Comparison of ENCODE assay signal across 19 cellular contexts in genomic region chr11:128937480-128937879, GRCh38. TPM values are rescaled to one million over a fixed set of nuclear protein-coding genes. Genes with fewer than 3 reads are reported as not detected.
DNase-seq lines count a peak whose midpoint lies in the region; TF ChIP-seq lines count a peak whose summit lies in the region.
"Had no signal": no experiment of that assay in that cellular context is flagged by ENCODE, and none has a peak within 500 bp of the region (broad histone marks: within the 10 kb centered on the region; RNA-seq: fewer than 3 reads in every experiment).

No MANE protein-coding gene starts in this region.

- H3K9me3 ChIP-seq in cardiac muscle cell (ENCODE audit: low read depth) (no peaks in the 10 kb centered on the region), left ventricle myocardium inferior (replicated peaks) (no peaks in the 10 kb centered on the region), sigmoid colon (no peaks in the 10 kb centered on the region)
- H3K9me3 ChIP-seq: SJCRH30 had no signal

- peaks cover 53% of the 10 kb centered on the region for H3K4me1 Mint-ChIP-seq in neural crest cell

- intact Hi-C loops in left ventricle myocardium inferior (cut with micrococcal nuclease) = no loop called here
- intact Hi-C loops in sigmoid colon (cut with DNase I) = no loop called here

- DNase-seq in cardiac muscle cell (ENCODE audit: low read depth in 1 of 2, low spot score in 1 of 2) (no peak), left ventricle myocardium inferior (no peak), NCI-H526 treated with DMSO at 0.1 percent for 48 hours (lab: John Stamatoyannopoulos, UW) (peak; percentile 98), neural crest cell (ENCODE audit: low read depth, low spot score) (no peak), sigmoid colon (no peak), SHP77 treated with DMSO at 0.1 percent for 48 hours (lab: John Stamatoyannopoulos, UW) (no peak)
- DNase-seq in activated CD4-positive, alpha-beta T cell treated with anti-CD3 and anti-CD28 coated beads, Interleukin-2, amount 50 U/mL, for 4 hours = no peak
- DNase-seq: ACHN; Calu3; CD4-positive, alpha-beta T cell; HCEC 1CT; NCI-H2081; NCI-H345; PC-3; SJCRH30 had no signal

- H3K36me3 Mint-ChIP-seq in neural crest cell (ENCODE audit: low read depth) = no peaks in the 10 kb centered on the region

- H3K27me3 Mint-ChIP-seq in neural crest cell (ENCODE audit: low read depth) = peaks cover 2% of the 10 kb centered on the region
- H3K27me3 Mint-ChIP-seq: CD4-positive, alpha-beta T cell had no signal

- no peak for TF ChIP-seq POLR2A in sigmoid colon (IDR thresholded peaks at IDR 0.05)

- H3K27ac ChIP-seq in cardiac muscle cell (peak overlapping the region; percentile 59), left ventricle myocardium inferior (replicated peaks) (no peak overlapping the region), sigmoid colon (no peak overlapping the region)
- H3K27ac ChIP-seq: RWPE1, SJCRH30 had no signal

- TF ChIP-seq EP300 in sigmoid colon (IDR thresholded peaks at IDR 0.05) = no peak

- WGBS in sigmoid colon, 2 donors = 92% methylated on average over 9 of the region's 9 CpGs

- no peak overlapping the region for H3K4me3 Mint-ChIP-seq in neural crest cell
- H3K4me3 Mint-ChIP-seq: CD4-positive, alpha-beta T cell had no signal

- TF ChIP-seq CTCF in cardiac muscle cell (IDR thresholded peaks at IDR 0.05; ENCODE audit: low read depth, low read length) (no peak), left ventricle myocardium inferior (IDR thresholded peaks at IDR 0.05; ENCODE audit: borderline replicate concordance) (no peak), neural crest cell (conservative IDR thresholded peaks at IDR 0.05) (no peak), sigmoid colon (IDR thresholded peaks at IDR 0.05) (no peak)

- H3K36me3 ChIP-seq in cardiac muscle cell = no peaks in the 10 kb centered on the region
- no peaks in the 10 kb centered on the region for H3K36me3 ChIP-seq in left ventricle myocardium inferior
- no peaks in the 10 kb centered on the region for H3K36me3 ChIP-seq in sigmoid colon
- H3K36me3 ChIP-seq: SJCRH30 had no signal

- H3K4me3 ChIP-seq in cardiac muscle cell (no peak overlapping the region), left ventricle myocardium inferior (no peak overlapping the region), sigmoid colon (no peak overlapping the region)
- H3K4me3 ChIP-seq: SJCRH30 had no signal

- H3K4me1 ChIP-seq in cardiac muscle cell (ENCODE audit: low read depth) = peaks cover 38% of the 10 kb centered on the region
- no peaks in the 10 kb centered on the region for H3K4me1 ChIP-seq in left ventricle myocardium inferior
- no peaks in the 10 kb centered on the region for H3K4me1 ChIP-seq in sigmoid colon

- H3K9me3 Mint-ChIP-seq in neural crest cell = no peaks in the 10 kb centered on the region
- H3K9me3 Mint-ChIP-seq: CD4-positive, alpha-beta T cell had no signal

- H3K27ac Mint-ChIP-seq in neural crest cell (ENCODE audit: unreplicated experiment) = peak overlapping the region; percentile 84
- H3K27ac Mint-ChIP-seq: CD4-positive, alpha-beta T cell had no signal

- no peaks in the 10 kb centered on the region for H3K27me3 ChIP-seq in cardiac muscle cell
- peaks cover 11% of the 10 kb centered on the region for H3K27me3 ChIP-seq in left ventricle myocardium inferior (ENCODE audit: low read depth)
- H3K27me3 ChIP-seq in sigmoid colon = peaks cover 0 to 3% (median 0%) of the 10 kb centered on the region in 3 donors
- H3K27me3 ChIP-seq: SJCRH30 had no signal

RNA-seq across cellular contexts. Expression of gene TP53AIP1, which starts 5.2 kb away (rescaled TPM):
- 0.46 TPM in 1 of 2 replicates, not detected in the other for total RNA-seq in cardiac muscle cell
- 0.26 and 0.83 TPM in 2 replicates for polyA plus RNA-seq in cardiac muscle cell
- not detected for total RNA-seq in left ventricle myocardium inferior
- total RNA-seq in neural crest cell = 0.25 TPM in 1 of 2 replicates, not detected in the other
- under 1 TPM in 1 of 4 donors, not detected in 3; 0.55 TPM for total RNA-seq in sigmoid colon
- under 1 TPM in 1 of 3 donors, not detected in 2; 0.16 TPM for polyA plus RNA-seq in sigmoid colon
- total RNA-seq: G401, HT1080, LHCN-M2, SJCRH30 had no signal

RNA-seq across cellular contexts. Expression of gene KCNJ5, which starts 46.3 kb away (rescaled TPM):
- 67.5 and 71.8 TPM in 2 replicates for total RNA-seq in cardiac muscle cell
- polyA plus RNA-seq in cardiac muscle cell = 44.8 and 58.3 TPM in 2 replicates
- total RNA-seq in left ventricle myocardium inferior = 5.4 TPM
- total RNA-seq in neural crest cell = 0.14 and 0.20 TPM in 2 replicates
- total RNA-seq in sigmoid colon = 1 to 10 TPM; 1.8 to 4.7 (median 2.9) TPM
- under 1 TPM in 2 of 3 donors, not detected in 1; 0.58 to 0.60 TPM for polyA plus RNA-seq in sigmoid colon
- total RNA-seq: Calu3, G401, HT1080, PC-3 had no signal

Comparison
In these comparisons a context has a peak if more than half of its experiments do, and no peak if none do; other contexts are left out.
1. RNA of gene KCNJ5, which starts 46.3 kb away (total RNA-seq): 67.5 to 71.8 TPM in cardiac muscle cell; 5.4 TPM in left ventricle myocardium inferior (single experiment), 1.8 to 4.7 TPM in sigmoid colon and 0.14 to 0.20 TPM in neural crest cell; every median in the first group is over 10 times any median in the second.